8 cellular contexts compared by ENCODE assay signal in the genomic region with DNA sequence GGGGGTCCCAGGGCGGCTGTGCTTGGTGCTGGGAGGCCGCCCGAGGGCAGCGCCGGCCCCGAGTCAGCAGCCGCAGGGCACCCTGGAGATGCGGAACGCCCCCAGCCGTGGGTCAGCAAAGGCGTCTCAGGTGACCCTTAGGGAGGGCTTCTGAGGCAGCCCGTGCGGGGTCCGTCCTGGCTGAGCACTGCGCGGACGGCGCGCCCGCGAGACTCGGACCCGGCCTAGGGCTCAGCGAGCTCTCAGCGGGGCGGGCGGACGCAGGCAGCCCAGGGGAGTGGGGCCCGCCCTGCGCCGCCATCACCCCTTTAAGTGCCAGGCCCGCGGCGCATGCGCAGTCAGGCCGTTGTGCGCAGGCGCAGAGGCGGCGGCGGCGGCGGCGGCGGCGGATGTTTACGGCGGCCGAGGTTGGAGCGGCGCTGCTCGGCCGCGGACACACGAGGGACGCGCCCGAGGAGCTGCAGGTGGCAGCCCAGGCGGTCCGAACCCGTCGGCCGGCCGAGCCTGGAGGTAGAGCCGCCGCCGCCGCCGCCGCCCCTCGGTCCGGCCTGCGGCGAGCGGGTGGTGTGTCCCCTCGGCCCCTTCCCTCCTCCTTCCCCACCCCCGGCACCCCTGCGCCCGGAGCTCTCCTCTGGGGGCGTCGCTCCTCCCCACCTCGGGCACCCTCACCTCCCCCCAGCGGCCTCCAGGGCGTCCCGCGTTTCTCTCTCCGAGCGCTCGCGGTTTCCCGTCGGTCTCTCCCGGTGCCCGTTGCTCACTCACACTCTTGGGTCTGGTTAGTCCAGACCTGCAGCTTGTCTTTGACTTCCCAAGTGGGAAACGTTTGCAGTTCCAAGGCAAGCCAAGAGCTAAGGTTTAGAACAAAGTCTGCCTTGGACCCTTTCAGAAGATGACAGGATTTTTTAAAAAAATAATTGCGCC. TPM values are rescaled to one million over a fixed set of nuclear protein-coding genes. Genes with fewer than 3 reads are reported as not detected.
DNase-seq lines count a peak whose midpoint lies in the region; TF ChIP-seq lines count a peak whose summit lies in the region.

PCMTD2 (plus strand) TSS at position 388 of the 921 bp plus-strand sequence. CDS start 4,218 bp downstream, outside the sequence.

- no peaks in the 10 kb centered on the region for H3K36me3 Mint-ChIP-seq in neural crest cell (ENCODE audit: low read depth)

- no peaks in the 10 kb centered on the region for H3K36me3 ChIP-seq in stomach smooth muscle (ENCODE audit: control insufficient read depth in 2 of 2, insufficient read depth in 2 of 2, low read length in 2 of 2)

- TF ChIP-seq CTCF in LNCaP clone FGC (IDR thresholded peaks at IDR 0.05; ENCODE audit: control insufficient read depth, extremely low read depth, insufficient read depth), result peak; percentile 10; the same call in 1 of the 2 replicates
- no peak for TF ChIP-seq CTCF in foreskin fibroblast (IDR thresholded peaks at IDR 0.05; ENCODE audit: low read depth, low read length)
- TF ChIP-seq CTCF in neural crest cell (conservative IDR thresholded peaks at IDR 0.05), result peak; percentile 22

- H3K9ac ChIP-seq in stomach smooth muscle (ENCODE audit: low read length in 2 of 2), result peak within 1 kb of the TSS; percentile 70 to 81

- peak within 1 kb of the TSS; percentile 97 for H3K27ac Mint-ChIP-seq in neural crest cell (ENCODE audit: unreplicated experiment)

- peaks cover 30% of the 10 kb centered on the region for H3K4me1 Mint-ChIP-seq in neural crest cell

- H3K4me3 ChIP-seq in LNCaP clone FGC (ENCODE audit: low read depth, low read length) (peak within 1 kb of the TSS; percentile 87), foreskin fibroblast (ENCODE audit: low read depth in 1 of 2, low read length in 2 of 2) (peak within 1 kb of the TSS; percentile 63 to 66), stomach smooth muscle (ENCODE audit: low read length in 2 of 2) (peak within 1 kb of the TSS; percentile 67 to 86)

- H3K9me3 Mint-ChIP-seq in neural crest cell, result no peaks in the 10 kb centered on the region

- peak; percentile 93 for DNase-seq in Daoy (ENCODE audit: low read depth)
- DNase-seq in GOT3 (lab: John Stamatoyannopoulos, UW), result peak; percentile 65
- no peak for DNase-seq in LNCaP clone FGC (ENCODE audit: low read depth)
- DNase-seq in SHP77 (lab: John Stamatoyannopoulos, UW), result peak; percentile 90 to 94
- peak; percentile 68 for DNase-seq in activated gamma-delta T cell (lab: John Stamatoyannopoulos, UW)
- DNase-seq in foreskin fibroblast, result peak; percentile 73 to 94
- peak; percentile 76 for DNase-seq in neural crest cell (ENCODE audit: low read depth, low spot score)

- peak within 1 kb of the TSS; percentile 96 for H3K4me3 Mint-ChIP-seq in neural crest cell

- H3K9me3 ChIP-seq in stomach smooth muscle (ENCODE audit: control insufficient read depth in 2 of 2, low read length in 2 of 2), result no peaks in the 10 kb centered on the region

- H3K27ac ChIP-seq in stomach smooth muscle (ENCODE audit: low read length), result peak within 1 kb of the TSS; percentile 67

- peaks cover 25% of the 10 kb centered on the region for H3K4me1 ChIP-seq in stomach smooth muscle (ENCODE audit: control insufficient read depth, insufficient read depth, low read length)

- H3K27me3 ChIP-seq in stomach smooth muscle (ENCODE audit: control insufficient read depth in 1 of 2, insufficient read depth in 2 of 2, low read length in 2 of 2), result peaks cover 6 to 8% of the 10 kb centered on the region in 2 donors

- peaks cover 22% of the 10 kb centered on the region for H3K27me3 Mint-ChIP-seq in neural crest cell (ENCODE audit: low read depth)

RNA-seq across cellular contexts. Expression of gene PCMTD2, which starts in this region (rescaled TPM):
- total RNA-seq in Daoy (2014; rRNA removed; shearing (Covaris generic)), result 57.1 and 59.5 TPM in 2 replicates
- 61.6 and 65.4 TPM in 2 replicates for total RNA-seq in neural crest cell
